In genomic region chr14:90398315-90398811, GRCh38 we compare ENCODE assay signal across 8 cellular contexts. TPM values are rescaled to one million over a fixed set of nuclear protein-coding genes. Genes with fewer than 3 reads are reported as not detected.
DNase-seq lines count a peak whose midpoint lies in the region; ATAC-seq and TF ChIP-seq lines count a peak whose summit lies in the region.

No MANE protein-coding gene starts in this region.

- H3K4me3 ChIP-seq in epithelial cell of proximal tubule (ENCODE audit: low read depth, low read length): peak overlapping the region; percentile 64

- no peaks in the 10 kb centered on the region for H3K27me3 Mint-ChIP-seq in naive thymus-derived CD8-positive, alpha-beta T cell

- H3K27ac Mint-ChIP-seq in naive thymus-derived CD8-positive, alpha-beta T cell: peak overlapping the region; percentile 91 to 100 (median 99)

- ATAC-seq in GM18502 (IDR thresholded peaks at IDR 0.05; ENCODE audit: poor library complexity, unreplicated experiment) (peak; percentile 17), HG02763 (IDR thresholded peaks at IDR 0.05; ENCODE audit: unreplicated experiment) (peak; percentile 8), GM21825 (IDR thresholded peaks at IDR 0.05; ENCODE audit: unreplicated experiment) (no peak)
- peak; percentile 29 to 51 for ATAC-seq in naive thymus-derived CD8-positive, alpha-beta T cell

- H3K9me3 Mint-ChIP-seq in naive thymus-derived CD8-positive, alpha-beta T cell: peaks cover 0 to 4% (median 0%) of the 10 kb centered on the region in 9 donors

- peak; percentile 26 for DNase-seq in NCI-H526 treated with DMSO at 0.1 percent for 48 hours (lab: John Stamatoyannopoulos, UW)
- peak; percentile 33 for DNase-seq in activated CD8-positive, alpha-beta memory T cell treated with anti-CD3 and anti-CD28 coated beads, Interleukin-2, amount 50 U/mL, for 24 hours (ENCODE audit: extremely low read depth)
- DNase-seq in epithelial cell of proximal tubule (ENCODE audit: low read depth): no peak
- DNase-seq in naive thymus-derived CD8-positive, alpha-beta T cell: peak; percentile 45 to 87 (median 75)
- peak; percentile 63 for DNase-seq in superior temporal gyrus (ENCODE audit: extremely low spot score)

- peak overlapping the region; percentile 90 to 99 (median 98) for H3K4me3 Mint-ChIP-seq in naive thymus-derived CD8-positive, alpha-beta T cell

- peaks cover 14 to 49% (median 31%) of the 10 kb centered on the region in 3 donors for H3K36me3 Mint-ChIP-seq in naive thymus-derived CD8-positive, alpha-beta T cell

- POLR2A ChIA-PET in naive thymus-derived CD8-positive, alpha-beta T cell (lab: Charles Lee): interaction anchor here (1.1 to 17.4 kb wide), 4 partner anchors 14 to 360 kb away, joined by 3 to 689 read pairs (median 10); no protein-coding TSS in a partner anchor

- H3K4me1 Mint-ChIP-seq in naive thymus-derived CD8-positive, alpha-beta T cell: peaks cover 28 to 54% (median 47%) of the 10 kb centered on the region in 4 donors

- no peak for TF ChIP-seq CTCF in epithelial cell of proximal tubule (conservative IDR thresholded peaks at IDR 0.05; ENCODE audit: low read depth, low read length)

RNA-seq across cellular contexts. Expression of gene CALM1, which starts 1.5 kb away (rescaled TPM):
- 509 and 520 TPM in 2 replicates for total RNA-seq in epithelial cell of proximal tubule
- 100 to 1,000 TPM; 735 to 757 TPM for total RNA-seq in naive thymus-derived CD8-positive, alpha-beta T cell
- 1,000 to 10,000 TPM; 1,900 to 2,853 (median 2,404) TPM for polyA plus RNA-seq in naive thymus-derived CD8-positive, alpha-beta T cell
